23 cellular contexts compared by ENCODE assay signal in the genomic region with DNA sequence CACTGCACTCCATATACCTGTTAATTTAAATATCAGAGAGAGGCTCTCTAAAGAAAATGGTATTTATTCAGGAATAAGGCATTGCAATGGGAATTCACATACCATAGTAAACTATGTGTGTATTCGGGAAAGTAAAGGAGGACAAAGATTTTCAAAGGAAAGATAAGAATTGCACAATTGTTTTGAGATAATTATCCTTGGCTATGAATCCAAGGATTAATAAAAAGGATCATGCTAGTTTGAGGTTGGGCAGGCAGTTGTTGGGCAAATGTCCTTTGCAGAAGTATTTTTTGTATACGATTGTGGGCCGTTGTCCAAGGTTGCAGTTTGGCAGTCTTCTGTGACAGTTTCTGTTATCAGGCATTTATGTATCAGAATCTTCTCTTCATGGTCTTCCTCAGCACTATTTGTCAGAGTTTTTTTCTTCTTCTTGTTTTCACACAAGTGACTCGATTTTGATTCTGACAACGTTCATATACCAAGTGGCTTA.
"Had no signal": no experiment of that assay in that cellular context is flagged by ENCODE, and none has a peak within 500 bp of the region (broad histone marks: within the 10 kb centered on the region; RNA-seq: fewer than 3 reads in every experiment).

No MANE protein-coding gene starts in this region.

- H3K27ac ChIP-seq: gastrocnemius medialis, left lung, neural progenitor cell, prostate gland, suprapubic skin, thyroid gland, vagina had no signal

- H3K4me3 ChIP-seq: gastrocnemius medialis, left lung, neural progenitor cell, prostate gland, suprapubic skin, thyroid gland, vagina had no signal

- H3K9me3 ChIP-seq: gastrocnemius medialis, left lung, prostate gland, suprapubic skin, thyroid gland, vagina had no signal

- H3K9ac ChIP-seq: neural progenitor cell had no signal

- H3K4me1 ChIP-seq: gastrocnemius medialis, left lung, neural progenitor cell, prostate gland, suprapubic skin, thyroid gland, vagina had no signal

- FAIRE-seq: small intestine had no signal

- H2AFZ ChIP-seq: neural progenitor cell had no signal

- H3K27me3 ChIP-seq: gastrocnemius medialis, left lung, neural progenitor cell, suprapubic skin, thyroid gland, vagina had no signal

- ATAC-seq: effector memory CD8-positive, alpha-beta T cell; gastrocnemius medialis; left cardiac atrium; left lung; naive thymus-derived CD4-positive, alpha-beta T cell; right cardiac atrium; stimulated activated naive CD8-positive, alpha-beta T cell treated with anti-CD3 and anti-CD28 coated beads, Interleukin-15, amount 100 ng/mL, for 72 hours had no signal

- H3K4me2 ChIP-seq: neural progenitor cell had no signal

- DNase-seq: cortex of kidney; effector memory CD8-positive, alpha-beta T cell; foreskin fibroblast; gastrocnemius medialis; head of caudate nucleus; left cardiac atrium; left lung; mesenchymal stem cell; naive thymus-derived CD4-positive, alpha-beta T cell; nucleus accumbens; right cardiac atrium; small intestine; stimulated activated CD4-positive, alpha-beta T cell treated with anti-CD3 and anti-CD28 coated beads, Interleukin-15, amount 100 ng/mL, for 24 hours; stimulated activated CD4-positive, alpha-beta T cell treated with anti-CD3 and anti-CD28 coated beads, Interleukin-4, amount 100 ng/mL, for 1 hour; stimulated activated CD8-positive, alpha-beta memory T cell treated with anti-CD3 and anti-CD28 coated beads, Interleukin-4, amount 100 ng/mL, for 48 hours; stimulated activated naive CD4-positive, alpha-beta T cell; stimulated activated naive CD8-positive, alpha-beta T cell treated with anti-CD3 and anti-CD28 coated beads, Interleukin-15, amount 100 ng/mL, for 72 hours; thyroid gland; trophoblast cell had no signal

- H3K36me3 ChIP-seq: gastrocnemius medialis, left lung, neural progenitor cell, prostate gland, suprapubic skin, thyroid gland, vagina had no signal
